Comparison of ENCODE assay signal across 24 cellular contexts in genomic region chr2:39361511-39361910, GRCh38.
DNase-seq lines count a peak whose midpoint lies in the region; ATAC-seq, FAIRE-seq and TF ChIP-seq lines count a peak whose summit lies in the region.
"Had no signal": no experiment of that assay in that cellular context is flagged by ENCODE, and none has a peak within 500 bp of the region (broad histone marks: within the 10 kb centered on the region; RNA-seq: fewer than 3 reads in every experiment).

No MANE protein-coding gene starts in this region.

- peaks cover 2% of the 10 kb centered on the region for H3K9me3 ChIP-seq in small intestine (ENCODE audit: control insufficient read depth, low read depth)

- H3K27ac ChIP-seq in small intestine (ENCODE audit: low read depth in 1 of 2, low read length in 1 of 2) (no peak overlapping the region), dorsolateral prefrontal cortex (no peak overlapping the region)
- H3K27ac ChIP-seq: BLaER1, C4-2B, GM23248 had no signal

- peaks cover 17% of the 10 kb centered on the region in 2 donors for H3K36me3 Mint-ChIP-seq in CD14-positive monocyte
- peaks cover 19 to 51% (median 30%) of the 10 kb centered on the region in 3 donors for H3K36me3 Mint-ChIP-seq in naive thymus-derived CD8-positive, alpha-beta T cell

- DNase-seq in RCC 7860 (ENCODE audit: low spot score), result no peak
- no peak for DNase-seq in frontal cortex (ENCODE audit: low spot score in 2 of 2)
- no peak for DNase-seq in small intestine
- DNase-seq in CD14-positive monocyte (ENCODE audit: low spot score), result no peak
- no peak for DNase-seq in H7
- no peak for DNase-seq in dorsolateral prefrontal cortex
- DNase-seq in naive thymus-derived CD8-positive, alpha-beta T cell, result no peak
- DNase-seq: CD4-positive, alpha-beta T cell; CD8-positive, alpha-beta memory T cell; DMS 273 treated with DMSO at 0.1 percent for 48 hours; DMS79; EL; GF-D8; GM23248; H9 had no signal

- H3K4me1 ChIP-seq in small intestine (ENCODE audit: control insufficient read depth in 2 of 2, insufficient read depth in 1 of 2, low read depth in 1 of 2, low read length in 1 of 2), result no peaks in the 10 kb centered on the region
- H3K4me1 ChIP-seq: BLaER1 had no signal

- TF ChIP-seq CTCF in CD14-positive monocyte (IDR thresholded peaks at IDR 0.05), result no peak
- TF ChIP-seq CTCF in dorsolateral prefrontal cortex (IDR thresholded peaks at IDR 0.05 in 54 of 56, conservative IDR thresholded peaks at IDR 0.05 in 2 of 56; ENCODE audit: low read depth in 1 of 56, partially characterized antibody in 56 of 56), result no peak

- no peaks in the 10 kb centered on the region for H3K4me1 Mint-ChIP-seq in CD14-positive monocyte
- peaks cover 0 to 5% (median 0%) of the 10 kb centered on the region in 4 donors for H3K4me1 Mint-ChIP-seq in naive thymus-derived CD8-positive, alpha-beta T cell
- H3K4me1 Mint-ChIP-seq: CD8-positive, alpha-beta memory T cell had no signal

- intact Hi-C loops in CD14-positive monocyte (cut with micrococcal nuclease) (no loop called here), dorsolateral prefrontal cortex (cut with DNase I) (no loop called here)

- H3K27me3 Mint-ChIP-seq in CD14-positive monocyte (ENCODE audit: low read depth in 3 of 3), result no peaks in the 10 kb centered on the region
- H3K27me3 Mint-ChIP-seq in naive thymus-derived CD8-positive, alpha-beta T cell, result no peaks in the 10 kb centered on the region
- H3K27me3 Mint-ChIP-seq: B cell; CD4-positive, alpha-beta T cell; CD8-positive, alpha-beta memory T cell had no signal

- H3K4me3 Mint-ChIP-seq in CD14-positive monocyte, result no peak overlapping the region
- no peak overlapping the region for H3K4me3 Mint-ChIP-seq in naive thymus-derived CD8-positive, alpha-beta T cell
- H3K4me3 Mint-ChIP-seq: B cell; CD4-positive, alpha-beta T cell; CD8-positive, alpha-beta memory T cell; H9 had no signal

- H3K27ac Mint-ChIP-seq in CD14-positive monocyte, result no peak overlapping the region
- no peak overlapping the region for H3K27ac Mint-ChIP-seq in naive thymus-derived CD8-positive, alpha-beta T cell
- H3K27ac Mint-ChIP-seq: B cell; CD4-positive, alpha-beta T cell; CD8-positive, alpha-beta memory T cell; H9 had no signal

- POLR2A ChIA-PET in naive thymus-derived CD8-positive, alpha-beta T cell (lab: Charles Lee), result no interaction called here

- H3K36me3 ChIP-seq in small intestine (ENCODE audit: control insufficient read depth in 2 of 2, insufficient read depth in 2 of 2, low read length in 2 of 2) (peaks cover 0 to 4% of the 10 kb centered on the region in 2 donors), H7 (replicated peaks; ENCODE audit: control insufficient read depth, insufficient read depth, low read length) (peaks cover 4% of the 10 kb centered on the region)

- ATAC-seq in naive thymus-derived CD8-positive, alpha-beta T cell, result no peak
- ATAC-seq: HCT116 had no signal

- H3K4me3 ChIP-seq in small intestine (ENCODE audit: low read depth in 1 of 2, low read length in 2 of 2) (no peak overlapping the region), H7 (ENCODE audit: insufficient read depth, low read depth, low read length) (no peak overlapping the region), dorsolateral prefrontal cortex (no peak overlapping the region)
- H3K4me3 ChIP-seq: BLaER1, GM23248 had no signal

- no peaks in the 10 kb centered on the region for H3K27me3 ChIP-seq in small intestine (ENCODE audit: control insufficient read depth in 2 of 2, insufficient read depth in 2 of 2, low read length in 2 of 2)
- no peaks in the 10 kb centered on the region for H3K27me3 ChIP-seq in H7 (ENCODE audit: control insufficient read depth, insufficient read depth, low read length)
- H3K27me3 ChIP-seq in dorsolateral prefrontal cortex, result no peaks in the 10 kb centered on the region
- H3K27me3 ChIP-seq: BLaER1 had no signal

- FAIRE-seq in RCC 7860 (lab: Jason Lieb, UNC), result peak; percentile 56
- FAIRE-seq in colon (lab: Jason Lieb, UNC), result peak; percentile 75
- peak; percentile 50 for FAIRE-seq in frontal cortex (lab: Jason Lieb, UNC)
- peak; percentile 23 for FAIRE-seq in small intestine (lab: Jason Lieb, UNC)
- FAIRE-seq: D721Med, GM12891, GM18507, H1 had no signal

- H3K9me3 Mint-ChIP-seq in CD14-positive monocyte, result peaks cover 18 to 38% (median 34%) of the 10 kb centered on the region in 7 donors
- peaks cover 0 to 42% (median 21%) of the 10 kb centered on the region in 9 donors for H3K9me3 Mint-ChIP-seq in naive thymus-derived CD8-positive, alpha-beta T cell
